29 cellular contexts compared by ENCODE assay signal in the genomic region with DNA sequence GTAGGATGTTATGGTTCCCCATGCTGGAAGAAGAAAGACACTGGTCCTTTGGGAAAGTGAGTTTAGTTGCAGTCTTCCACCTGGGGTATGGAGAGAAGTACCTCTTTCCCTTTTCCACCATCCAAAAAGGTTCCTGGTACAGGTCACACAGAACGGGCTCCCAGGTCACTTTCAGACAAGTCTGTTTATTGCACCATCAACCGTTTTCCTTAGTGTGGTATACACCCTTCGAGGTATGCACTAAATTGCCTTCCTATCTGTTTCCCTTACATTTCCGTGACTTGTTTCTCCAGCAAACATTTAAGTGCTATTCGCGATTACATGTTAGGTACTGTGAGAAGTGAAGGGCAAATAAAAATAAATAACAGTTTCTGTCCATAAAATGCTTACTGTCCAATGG.
"Had no signal": no experiment of that assay in that cellular context is flagged by ENCODE, and none has a peak within 500 bp of the region (broad histone marks: within the 10 kb centered on the region; RNA-seq: fewer than 3 reads in every experiment).

No MANE protein-coding gene starts in this region.

- DNase-seq: naive thymus-derived CD4-positive, alpha-beta T cell; natural killer cell; occipital lobe; ovary; posterior cingulate gyrus; psoas muscle; right cardiac atrium; right lobe of liver; sigmoid colon; stimulated activated CD4-positive, alpha-beta T cell treated with anti-CD3 and anti-CD28 coated beads, Interleukin-15, amount 100 ng/mL, for 24 hours; stimulated activated CD4-positive, alpha-beta T cell treated with anti-CD3 and anti-CD28 coated beads, Interleukin-2, amount 100 ng/mL, for 24 hours; stimulated activated CD4-positive, alpha-beta T cell treated with anti-CD3 and anti-CD28 coated beads, Interleukin-2, amount 100 ng/mL, for 48 hours; stimulated activated CD4-positive, alpha-beta T cell treated with anti-CD3 and anti-CD28 coated beads, Interleukin-4, amount 100 ng/mL, for 24 hours; stimulated activated naive B cell treated with anti-CD40 and anti-IgM and Interleukin-4, amounts not matched to agents 10 μg/mL and 1 μg/mL and 100 μg/mL, for 72 hours; stimulated activated naive CD8-positive, alpha-beta T cell treated with anti-CD3 and anti-CD28 coated beads, Interleukin-15, amount 100 ng/mL, for 72 hours; stimulated activated naive CD8-positive, alpha-beta T cell treated with anti-CD3 and anti-CD28 coated beads, Interleukin-15, Interleukin-2, amounts not matched to agents 100 U/mL and 50 U/mL, for 24 hours; substantia nigra; testis; tibial artery; trophoblast cell; uterus had no signal

- H3K79me2 ChIP-seq: parathyroid adenoma had no signal

- H3K27ac Mint-ChIP-seq: naive thymus-derived CD4-positive, alpha-beta T cell; natural killer cell; nephron; progenitor cell of endocrine pancreas; stimulated activated effector memory CD8-positive, alpha-beta T cell treated with anti-CD3 and anti-CD28 coated beads, Interleukin-12 subunit alpha, Interleukin-12 subunit beta, amount 100 ng/mL, for 72 hours; stimulated activated naive B cell treated with anti-CD40 and anti-IgM and Interleukin-4, amounts not matched to agents 10 μg/mL and 1 μg/mL and 100 μg/mL, for 72 hours; stimulated activated naive CD8-positive, alpha-beta T cell treated with anti-CD3 and anti-CD28 coated beads, Interleukin-15, amount 100 ng/mL, for 72 hours had no signal

- H3K4me3 ChIP-seq: ovary, psoas muscle, right lobe of liver, sigmoid colon, skin epidermis, suprapubic skin, testis, tibial artery, upper lobe of left lung, uterus had no signal

- H3K27me3 ChIP-seq: ovary, right lobe of liver, sigmoid colon, suprapubic skin, testis, tibial artery, upper lobe of left lung, uterus had no signal

- H3K4me1 ChIP-seq: parathyroid adenoma, psoas muscle, right lobe of liver, sigmoid colon, suprapubic skin, testis, tibial artery, upper lobe of left lung, uterus had no signal

- H3K36me3 Mint-ChIP-seq: naive thymus-derived CD4-positive, alpha-beta T cell; natural killer cell; stimulated activated effector memory CD8-positive, alpha-beta T cell treated with anti-CD3 and anti-CD28 coated beads, Interleukin-12 subunit alpha, Interleukin-12 subunit beta, amount 100 ng/mL, for 72 hours; stimulated activated naive B cell treated with anti-CD40 and anti-IgM and Interleukin-4, amounts not matched to agents 10 μg/mL and 1 μg/mL and 100 μg/mL, for 72 hours had no signal

- H3K27me3 Mint-ChIP-seq: progenitor cell of endocrine pancreas; stimulated activated naive B cell treated with anti-CD40 and anti-IgM and Interleukin-4, amounts not matched to agents 10 μg/mL and 1 μg/mL and 100 μg/mL, for 72 hours had no signal

- H3K9ac ChIP-seq: parathyroid adenoma had no signal

- H2AFZ ChIP-seq: parathyroid adenoma had no signal

- H3K9me3 Mint-ChIP-seq: naive thymus-derived CD4-positive, alpha-beta T cell; nephron; neural crest cell; stimulated activated effector memory CD8-positive, alpha-beta T cell treated with anti-CD3 and anti-CD28 coated beads, Interleukin-12 subunit alpha, Interleukin-12 subunit beta, amount 100 ng/mL, for 72 hours; stimulated activated naive B cell treated with anti-CD40 and anti-IgM and Interleukin-4, amounts not matched to agents 10 μg/mL and 1 μg/mL and 100 μg/mL, for 72 hours; stimulated activated naive CD8-positive, alpha-beta T cell treated with anti-CD3 and anti-CD28 coated beads, Interleukin-15, amount 100 ng/mL, for 72 hours had no signal

- H3K36me3 ChIP-seq: ovary, right lobe of liver, sigmoid colon, suprapubic skin, tibial artery, upper lobe of left lung, uterus had no signal

- H3K27ac ChIP-seq: ovary, parathyroid adenoma, psoas muscle, right lobe of liver, sigmoid colon, skin epidermis, suprapubic skin, testis, tibial artery, upper lobe of left lung, uterus had no signal

- H3K9me3 ChIP-seq: ovary, psoas muscle, right lobe of liver, sigmoid colon, suprapubic skin, testis, tibial artery, upper lobe of left lung, uterus had no signal

- H3K4me1 Mint-ChIP-seq: naive thymus-derived CD4-positive, alpha-beta T cell; natural killer cell; nephron; stimulated activated effector memory CD8-positive, alpha-beta T cell treated with anti-CD3 and anti-CD28 coated beads, Interleukin-12 subunit alpha, Interleukin-12 subunit beta, amount 100 ng/mL, for 72 hours; stimulated activated naive B cell treated with anti-CD40 and anti-IgM and Interleukin-4, amounts not matched to agents 10 μg/mL and 1 μg/mL and 100 μg/mL, for 72 hours; stimulated activated naive CD8-positive, alpha-beta T cell treated with anti-CD3 and anti-CD28 coated beads, Interleukin-15, amount 100 ng/mL, for 72 hours had no signal

- ATAC-seq: naive thymus-derived CD4-positive, alpha-beta T cell; natural killer cell; psoas muscle; right cardiac atrium; right lobe of liver; stimulated activated naive B cell treated with anti-CD40 and anti-IgM and Interleukin-4, amounts not matched to agents 10 μg/mL and 1 μg/mL and 100 μg/mL, for 72 hours; stimulated activated naive CD8-positive, alpha-beta T cell treated with anti-CD3 and anti-CD28 coated beads, Interleukin-15, amount 100 ng/mL, for 72 hours; stimulated activated naive CD8-positive, alpha-beta T cell treated with anti-CD3 and anti-CD28 coated beads, Interleukin-15, Interleukin-2, amounts not matched to agents 100 U/mL and 50 U/mL, for 24 hours had no signal

- H3K4me3 Mint-ChIP-seq: naive thymus-derived CD4-positive, alpha-beta T cell; natural killer cell; nephron; neural crest cell; stimulated activated effector memory CD8-positive, alpha-beta T cell treated with anti-CD3 and anti-CD28 coated beads, Interleukin-12 subunit alpha, Interleukin-12 subunit beta, amount 100 ng/mL, for 72 hours; stimulated activated naive B cell treated with anti-CD40 and anti-IgM and Interleukin-4, amounts not matched to agents 10 μg/mL and 1 μg/mL and 100 μg/mL, for 72 hours; stimulated activated naive CD8-positive, alpha-beta T cell treated with anti-CD3 and anti-CD28 coated beads, Interleukin-15, amount 100 ng/mL, for 72 hours had no signal
